In the genomic region with DNA sequence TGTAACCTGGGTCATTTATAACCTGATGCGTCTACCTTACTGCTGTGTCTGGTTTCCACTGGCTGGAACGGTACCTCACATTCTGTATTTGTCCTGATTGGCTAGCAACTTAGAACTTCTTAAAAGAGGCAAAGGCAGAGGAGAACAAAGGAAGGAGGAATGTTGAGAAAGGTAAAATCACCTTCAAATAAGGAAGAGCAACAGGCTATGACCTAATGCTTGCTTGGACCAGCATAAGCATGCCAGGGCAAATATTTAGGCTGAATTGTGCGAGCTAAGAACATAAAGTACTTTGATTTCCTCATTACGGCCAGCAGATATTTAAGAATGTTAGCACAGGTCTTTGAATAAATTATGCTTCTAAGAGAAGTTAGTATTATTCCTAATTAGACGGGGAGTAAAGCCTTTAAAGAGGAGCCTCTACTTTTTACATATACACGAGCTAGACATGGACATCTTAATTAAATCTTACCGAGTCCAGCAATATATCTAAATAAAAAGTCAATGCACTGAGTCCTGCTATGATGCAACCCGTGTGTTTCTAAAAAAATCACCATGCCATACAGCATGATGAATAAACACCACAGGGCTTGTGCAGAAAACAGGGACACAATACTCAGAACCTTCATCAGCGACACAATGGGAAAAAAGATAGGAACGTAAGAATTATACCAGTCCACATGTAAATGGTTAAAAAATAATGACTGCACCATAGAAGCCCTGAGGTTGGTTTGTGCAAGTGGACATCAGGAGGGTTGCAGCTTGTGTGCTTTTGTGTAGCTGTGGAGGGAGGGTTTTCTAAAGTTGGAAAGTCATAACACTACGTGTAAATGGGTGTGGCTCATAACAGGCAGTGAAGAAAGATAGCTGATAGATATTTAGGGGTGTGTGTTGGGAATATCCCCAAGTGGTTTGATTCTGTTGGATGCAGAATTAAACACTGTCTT, we compare ENCODE assay signal across 1 cellular context.
TF ChIP-seq lines count a peak whose summit lies in the region.

No MANE protein-coding gene starts in this region.

TF ChIP-seq in K562, 482 proteins besides CTCF, POLR2A, EP300 and RAD21:
- TF ChIP-seq CBX8 (IDR thresholded peaks at IDR 0.05; ENCODE audit: borderline replicate concordance, extremely low read depth, low read depth, low read length, poor library complexity, severe bottlenecking) (no peak), SAFB (IDR thresholded peaks at IDR 0.05; ENCODE audit: borderline replicate concordance, low read depth, low read length) (no peak), ZNF197 (CRISPR knock-in tag; IDR thresholded peaks at IDR 0.05; ENCODE audit: low read depth) (no peak), FOXJ3 (CRISPR knock-in tag; IDR thresholded peaks at IDR 0.05) (no peak), KAT2B (IDR thresholded peaks at IDR 0.05; ENCODE audit: low read depth, low read length) (no peak), TFAM (CRISPR knock-in tag; conservative IDR thresholded peaks at IDR 0.05) (no peak), WHSC1 (IDR thresholded peaks at IDR 0.05; ENCODE audit: low read length) (no peak), CBX5 (IDR thresholded peaks at IDR 0.05; ENCODE audit: borderline replicate concordance, low read depth) (no peak), JUN (IDR thresholded peaks at IDR 0.05; ENCODE audit: borderline replicate concordance, low read depth, low read length) (no peak), JUN (CRISPR knock-in tag; IDR thresholded peaks at IDR 0.05; ENCODE audit: borderline replicate concordance) (no peak), MEF2D (tag; conservative IDR thresholded peaks at IDR 0.05; ENCODE audit: low read depth) (no peak)
- TF ChIP-seq, protein P1, sequence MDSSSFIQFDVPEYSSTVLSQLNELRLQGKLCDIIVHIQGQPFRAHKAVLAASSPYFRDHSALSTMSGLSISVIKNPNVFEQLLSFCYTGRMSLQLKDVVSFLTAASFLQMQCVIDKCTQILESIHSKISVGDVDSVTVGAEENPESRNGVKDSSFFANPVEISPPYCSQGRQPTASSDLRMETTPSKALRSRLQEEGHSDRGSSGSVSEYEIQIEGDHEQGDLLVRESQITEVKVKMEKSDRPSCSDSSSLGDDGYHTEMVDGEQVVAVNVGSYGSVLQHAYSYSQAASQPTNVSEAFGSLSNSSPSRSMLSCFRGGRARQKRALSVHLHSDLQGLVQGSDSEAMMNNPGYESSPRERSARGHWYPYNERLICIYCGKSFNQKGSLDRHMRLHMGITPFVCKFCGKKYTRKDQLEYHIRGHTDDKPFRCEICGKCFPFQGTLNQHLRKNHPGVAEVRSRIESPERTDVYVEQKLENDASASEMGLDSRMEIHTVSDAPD (CRISPR knock-in tag; IDR thresholded peaks at IDR 0.05), result no peak
- TF ChIP-seq, protein P2, sequence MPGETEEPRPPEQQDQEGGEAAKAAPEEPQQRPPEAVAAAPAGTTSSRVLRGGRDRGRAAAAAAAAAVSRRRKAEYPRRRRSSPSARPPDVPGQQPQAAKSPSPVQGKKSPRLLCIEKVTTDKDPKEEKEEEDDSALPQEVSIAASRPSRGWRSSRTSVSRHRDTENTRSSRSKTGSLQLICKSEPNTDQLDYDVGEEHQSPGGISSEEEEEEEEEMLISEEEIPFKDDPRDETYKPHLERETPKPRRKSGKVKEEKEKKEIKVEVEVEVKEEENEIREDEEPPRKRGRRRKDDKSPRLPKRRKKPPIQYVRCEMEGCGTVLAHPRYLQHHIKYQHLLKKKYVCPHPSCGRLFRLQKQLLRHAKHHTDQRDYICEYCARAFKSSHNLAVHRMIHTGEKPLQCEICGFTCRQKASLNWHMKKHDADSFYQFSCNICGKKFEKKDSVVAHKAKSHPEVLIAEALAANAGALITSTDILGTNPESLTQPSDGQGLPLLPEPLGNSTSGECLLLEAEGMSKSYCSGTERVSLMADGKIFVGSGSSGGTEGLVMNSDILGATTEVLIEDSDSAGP (CRISPR knock-in tag; IDR thresholded peaks at IDR 0.05), result no peak
- TF ChIP-seq, protein P3, sequence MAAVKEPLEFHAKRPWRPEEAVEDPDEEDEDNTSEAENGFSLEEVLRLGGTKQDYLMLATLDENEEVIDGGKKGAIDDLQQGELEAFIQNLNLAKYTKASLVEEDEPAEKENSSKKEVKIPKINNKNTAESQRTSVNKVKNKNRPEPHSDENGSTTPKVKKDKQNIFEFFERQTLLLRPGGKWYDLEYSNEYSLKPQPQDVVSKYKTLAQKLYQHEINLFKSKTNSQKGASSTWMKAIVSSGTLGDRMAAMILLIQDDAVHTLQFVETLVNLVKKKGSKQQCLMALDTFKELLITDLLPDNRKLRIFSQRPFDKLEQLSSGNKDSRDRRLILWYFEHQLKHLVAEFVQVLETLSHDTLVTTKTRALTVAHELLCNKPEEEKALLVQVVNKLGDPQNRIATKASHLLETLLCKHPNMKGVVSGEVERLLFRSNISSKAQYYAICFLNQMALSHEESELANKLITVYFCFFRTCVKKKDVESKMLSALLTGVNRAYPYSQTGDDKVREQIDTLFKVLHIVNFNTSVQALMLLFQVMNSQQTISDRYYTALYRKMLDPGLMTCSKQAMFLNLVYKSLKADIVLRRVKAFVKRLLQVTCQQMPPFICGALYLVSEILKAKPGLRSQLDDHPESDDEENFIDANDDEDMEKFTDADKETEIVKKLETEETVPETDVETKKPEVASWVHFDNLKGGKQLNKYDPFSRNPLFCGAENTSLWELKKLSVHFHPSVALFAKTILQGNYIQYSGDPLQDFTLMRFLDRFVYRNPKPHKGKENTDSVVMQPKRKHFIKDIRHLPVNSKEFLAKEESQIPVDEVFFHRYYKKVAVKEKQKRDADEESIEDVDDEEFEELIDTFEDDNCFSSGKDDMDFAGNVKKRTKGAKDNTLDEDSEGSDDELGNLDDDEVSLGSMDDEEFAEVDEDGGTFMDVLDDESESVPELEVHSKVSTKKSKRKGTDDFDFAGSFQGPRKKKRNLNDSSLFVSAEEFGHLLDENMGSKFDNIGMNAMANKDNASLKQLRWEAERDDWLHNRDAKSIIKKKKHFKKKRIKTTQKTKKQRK (IDR thresholded peaks at IDR 0.05; ENCODE audit: borderline replicate concordance, low read depth, low read length), result no peak
- TF ChIP-seq, protein P4, sequence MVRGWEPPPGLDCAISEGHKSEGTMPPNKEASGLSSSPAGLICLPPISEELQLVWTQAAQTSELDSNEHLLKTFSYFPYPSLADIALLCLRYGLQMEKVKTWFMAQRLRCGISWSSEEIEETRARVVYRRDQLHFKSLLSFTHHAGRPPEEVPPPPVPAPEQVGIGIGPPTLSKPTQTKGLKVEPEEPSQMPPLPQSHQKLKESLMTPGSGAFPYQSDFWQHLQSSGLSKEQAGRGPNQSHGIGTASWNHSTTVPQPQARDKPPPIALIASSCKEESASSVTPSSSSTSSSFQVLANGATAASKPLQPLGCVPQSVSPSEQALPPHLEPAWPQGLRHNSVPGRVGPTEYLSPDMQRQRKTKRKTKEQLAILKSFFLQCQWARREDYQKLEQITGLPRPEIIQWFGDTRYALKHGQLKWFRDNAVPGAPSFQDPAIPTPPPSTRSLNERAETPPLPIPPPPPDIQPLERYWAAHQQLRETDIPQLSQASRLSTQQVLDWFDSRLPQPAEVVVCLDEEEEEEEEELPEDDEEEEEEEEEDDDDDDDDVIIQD (CRISPR knock-in tag; IDR thresholded peaks at IDR 0.05), result no peak
- TF ChIP-seq, protein P5, sequence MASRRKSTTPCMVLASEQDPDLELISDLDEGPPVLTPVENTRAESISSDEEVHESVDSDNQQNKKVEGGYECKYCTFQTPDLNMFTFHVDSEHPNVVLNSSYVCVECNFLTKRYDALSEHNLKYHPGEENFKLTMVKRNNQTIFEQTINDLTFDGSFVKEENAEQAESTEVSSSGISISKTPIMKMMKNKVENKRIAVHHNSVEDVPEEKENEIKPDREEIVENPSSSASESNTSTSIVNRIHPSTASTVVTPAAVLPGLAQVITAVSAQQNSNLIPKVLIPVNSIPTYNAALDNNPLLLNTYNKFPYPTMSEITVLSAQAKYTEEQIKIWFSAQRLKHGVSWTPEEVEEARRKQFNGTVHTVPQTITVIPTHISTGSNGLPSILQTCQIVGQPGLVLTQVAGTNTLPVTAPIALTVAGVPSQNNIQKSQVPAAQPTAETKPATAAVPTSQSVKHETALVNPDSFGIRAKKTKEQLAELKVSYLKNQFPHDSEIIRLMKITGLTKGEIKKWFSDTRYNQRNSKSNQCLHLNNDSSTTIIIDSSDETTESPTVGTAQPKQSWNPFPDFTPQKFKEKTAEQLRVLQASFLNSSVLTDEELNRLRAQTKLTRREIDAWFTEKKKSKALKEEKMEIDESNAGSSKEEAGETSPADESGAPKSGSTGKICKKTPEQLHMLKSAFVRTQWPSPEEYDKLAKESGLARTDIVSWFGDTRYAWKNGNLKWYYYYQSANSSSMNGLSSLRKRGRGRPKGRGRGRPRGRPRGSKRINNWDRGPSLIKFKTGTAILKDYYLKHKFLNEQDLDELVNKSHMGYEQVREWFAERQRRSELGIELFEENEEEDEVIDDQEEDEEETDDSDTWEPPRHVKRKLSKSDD (conservative IDR thresholded peaks at IDR 0.05; ENCODE audit: low read length), result no peak
- TF ChIP-seq, protein P6, sequence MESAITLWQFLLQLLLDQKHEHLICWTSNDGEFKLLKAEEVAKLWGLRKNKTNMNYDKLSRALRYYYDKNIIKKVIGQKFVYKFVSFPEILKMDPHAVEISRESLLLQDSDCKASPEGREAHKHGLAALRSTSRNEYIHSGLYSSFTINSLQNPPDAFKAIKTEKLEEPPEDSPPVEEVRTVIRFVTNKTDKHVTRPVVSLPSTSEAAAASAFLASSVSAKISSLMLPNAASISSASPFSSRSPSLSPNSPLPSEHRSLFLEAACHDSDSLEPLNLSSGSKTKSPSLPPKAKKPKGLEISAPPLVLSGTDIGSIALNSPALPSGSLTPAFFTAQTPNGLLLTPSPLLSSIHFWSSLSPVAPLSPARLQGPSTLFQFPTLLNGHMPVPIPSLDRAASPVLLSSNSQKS (CRISPR knock-in tag; IDR thresholded peaks at IDR 0.05), result no peak
- TF ChIP-seq, protein P7, sequence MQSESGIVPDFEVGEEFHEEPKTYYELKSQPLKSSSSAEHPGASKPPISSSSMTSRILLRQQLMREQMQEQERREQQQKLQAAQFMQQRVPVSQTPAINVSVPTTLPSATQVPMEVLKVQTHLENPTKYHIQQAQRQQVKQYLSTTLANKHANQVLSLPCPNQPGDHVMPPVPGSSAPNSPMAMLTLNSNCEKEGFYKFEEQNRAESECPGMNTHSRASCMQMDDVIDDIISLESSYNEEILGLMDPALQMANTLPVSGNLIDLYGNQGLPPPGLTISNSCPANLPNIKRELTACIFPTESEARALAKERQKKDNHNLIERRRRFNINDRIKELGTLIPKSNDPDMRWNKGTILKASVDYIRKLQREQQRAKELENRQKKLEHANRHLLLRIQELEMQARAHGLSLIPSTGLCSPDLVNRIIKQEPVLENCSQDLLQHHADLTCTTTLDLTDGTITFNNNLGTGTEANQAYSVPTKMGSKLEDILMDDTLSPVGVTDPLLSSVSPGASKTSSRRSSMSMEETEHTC (IDR thresholded peaks at IDR 0.05), result no peak
- TF ChIP-seq, protein P8, sequence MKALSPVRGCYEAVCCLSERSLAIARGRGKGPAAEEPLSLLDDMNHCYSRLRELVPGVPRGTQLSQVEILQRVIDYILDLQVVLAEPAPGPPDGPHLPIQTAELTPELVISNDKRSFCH (CRISPR knock-in tag; IDR thresholded peaks at IDR 0.05), result no peak
- TF ChIP-seq, protein P8 (tag; IDR thresholded peaks at IDR 0.05), result no peak
